ENCODE assay signal across 8 cellular contexts in the genomic region with DNA sequence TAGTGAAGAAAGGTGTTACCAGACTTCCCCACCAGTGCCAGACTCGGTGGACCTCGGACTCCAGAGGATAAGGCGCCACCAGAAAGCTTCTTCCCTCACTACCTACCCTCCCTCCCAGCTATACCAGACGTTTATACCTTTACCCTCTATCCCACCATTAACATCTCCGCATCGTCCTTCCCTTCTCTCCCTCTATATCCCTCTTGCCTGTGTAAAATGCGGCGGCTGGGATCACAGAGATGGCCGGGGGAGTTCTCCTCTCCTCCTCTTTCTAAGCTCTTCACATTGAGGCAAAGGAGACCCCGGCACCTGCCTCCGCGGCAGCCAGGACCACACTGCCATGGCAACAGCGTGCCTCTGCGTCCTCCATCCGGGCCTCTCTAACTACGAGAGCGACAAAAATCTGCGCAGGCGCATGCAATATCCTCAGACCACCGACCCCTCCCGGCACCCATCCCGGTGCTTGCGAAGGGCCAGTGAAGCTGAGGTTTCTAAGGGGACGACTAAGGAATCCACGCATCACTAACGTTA. TPM values are rescaled to one million over a fixed set of nuclear protein-coding genes. Genes with fewer than 3 reads are reported as not detected.
DNase-seq lines count a peak whose midpoint lies in the region; ATAC-seq and TF ChIP-seq lines count a peak whose summit lies in the region.

Gene CCDC181, minus strand, starts transcription at position 394 of the 531 bp plus-strand sequence. CDS start 2,547 bp downstream, outside the sequence.

- H3K27me3 ChIP-seq in DOHH2 (ENCODE audit: control insufficient read depth, low read length), result no peaks in the 10 kb centered on the region

- no peaks in the 10 kb centered on the region for H4K20me1 ChIP-seq in DOHH2 (ENCODE audit: control insufficient read depth, insufficient read depth, low read depth, low read length)

- TF ChIP-seq CTCF in DOHH2 (IDR thresholded peaks at IDR 0.05; ENCODE audit: low read depth, low read length, poor library complexity, severe bottlenecking) (no peak), fibroblast of villous mesenchyme (IDR thresholded peaks at IDR 0.05; ENCODE audit: insufficient read depth, low read depth, low read length) (no peak), nephron (IDR thresholded peaks at IDR 0.05; ENCODE audit: unreplicated experiment in 3 of 3) (no peak), lower leg skin (IDR thresholded peaks at IDR 0.05) (no peak)

- H3K9me3 ChIP-seq in DOHH2 (ENCODE audit: control insufficient read depth, insufficient read depth, low read length), result 0 out of 2 replicates have a peak, but pooled peaks cover 3% of the 10 kb centered on the region

- peaks cover 0 to 2% of the 10 kb centered on the region in 2 donors for H3K36me3 Mint-ChIP-seq in activated T-cell treated with anti-CD3 and anti-CD28 coated beads, Interleukin-2, amount 50 U/mL, for 72 hours (ENCODE audit: insufficient read depth in 2 of 2)
- H3K36me3 Mint-ChIP-seq in nephron (ENCODE audit: low read depth), result peaks cover 2% of the 10 kb centered on the region

- DNase-seq in NCI-H774 (lab: John Stamatoyannopoulos, UW) (peak; percentile 68), fibroblast of villous mesenchyme (ENCODE audit: low read depth) (peak; percentile 13), lower leg skin (ENCODE audit: low spot score in 2 of 2) (no peak)
- peak; percentile 75 to 77 for DNase-seq in activated T-cell treated with anti-CD3 and anti-CD28 coated beads, Interleukin-2, amount 50 U/mL, for 72 hours
- DNase-seq in stimulated activated naive CD8-positive, alpha-beta T cell treated with anti-CD3 and anti-CD28 coated beads, Interleukin-15, Interleukin-2, amounts not matched to agents 100 U/mL and 50 U/mL, for 24 hours, result peak; percentile 77

- peak; percentile 95 for ATAC-seq in HG02870 (IDR thresholded peaks at IDR 0.05; ENCODE audit: unreplicated experiment)
- ATAC-seq in activated T-cell treated with anti-CD3 and anti-CD28 coated beads, Interleukin-2, amount 50 U/mL, for 72 hours (replicated peaks in 1 of 2), result peak; percentile 100
- ATAC-seq in stimulated activated naive CD8-positive, alpha-beta T cell treated with anti-CD3 and anti-CD28 coated beads, Interleukin-15, Interleukin-2, amounts not matched to agents 100 U/mL and 50 U/mL, for 24 hours, result peak; percentile 99

- H3F3A ChIP-seq in DOHH2 (ENCODE audit: control insufficient read depth, insufficient read depth), result no peaks in the 10 kb centered on the region

- peak within 1 kb of the TSS; percentile 93 to 96 for H3K4me3 Mint-ChIP-seq in activated T-cell treated with anti-CD3 and anti-CD28 coated beads, Interleukin-2, amount 50 U/mL, for 72 hours
- peak within 1 kb of the TSS; percentile 98 to 99 (median 98) for H3K4me3 Mint-ChIP-seq in nephron

- H3K79me2 ChIP-seq in DOHH2 (ENCODE audit: control insufficient read depth, low read length), result no peaks in the 10 kb centered on the region

- 1 to 2% methylated on average over 26 of the region's 26 CpGs for WGBS in lower leg skin, 2 donors

- H3K4me3 ChIP-seq in DOHH2 (ENCODE audit: low read length) (peak within 1 kb of the TSS; percentile 82), fibroblast of villous mesenchyme (ENCODE audit: low read depth, low read length) (peak within 1 kb of the TSS; percentile 53), lower leg skin (ENCODE audit: low read depth, poor library complexity, severe bottlenecking) (no peak within 1 kb of the TSS)

- peak within 1 kb of the TSS; percentile 16 for H3K27ac Mint-ChIP-seq in activated T-cell treated with anti-CD3 and anti-CD28 coated beads, Interleukin-2, amount 50 U/mL, for 72 hours
- H3K27ac Mint-ChIP-seq in nephron, result peak within 1 kb of the TSS; percentile 13 to 73 (median 16)

- TF ChIP-seq POLR2A in lower leg skin (IDR thresholded peaks at IDR 0.05), result no peak

- peaks cover 19% of the 10 kb centered on the region for H3K4me1 ChIP-seq in DOHH2 (ENCODE audit: control insufficient read depth, low read length)

- peak within 1 kb of the TSS; percentile 86 for H3K4me2 ChIP-seq in DOHH2 (ENCODE audit: low read length)

- H3K9me3 Mint-ChIP-seq in activated T-cell treated with anti-CD3 and anti-CD28 coated beads, Interleukin-2, amount 50 U/mL, for 72 hours, result peaks cover 2 to 10% of the 10 kb centered on the region in 2 donors
- H3K9me3 Mint-ChIP-seq in nephron, result no peaks in the 10 kb centered on the region

- peaks cover 75% of the 10 kb centered on the region for H3K27me3 Mint-ChIP-seq in activated T-cell treated with anti-CD3 and anti-CD28 coated beads, Interleukin-2, amount 50 U/mL, for 72 hours (ENCODE audit: low read depth)
- H3K27me3 Mint-ChIP-seq in nephron (ENCODE audit: low read depth), result peaks cover 6% of the 10 kb centered on the region

- H3K4me1 Mint-ChIP-seq in activated T-cell treated with anti-CD3 and anti-CD28 coated beads, Interleukin-2, amount 50 U/mL, for 72 hours (ENCODE audit: low read depth), result peaks cover 7% of the 10 kb centered on the region
- peaks cover 10% of the 10 kb centered on the region for H3K4me1 Mint-ChIP-seq in nephron

- no peaks in the 10 kb centered on the region for H3K36me3 ChIP-seq in DOHH2 (ENCODE audit: control insufficient read depth, low read length)

- intact Hi-C loops in lower leg skin (cut with DNase I; ENCODE audit: low total_unique reads), result no loop called here

- H3K27ac ChIP-seq in DOHH2 (ENCODE audit: low read depth, low read length), result no peak within 1 kb of the TSS

- no peaks in the 10 kb centered on the region for H3K9me2 ChIP-seq in DOHH2 (replicated peaks; ENCODE audit: control insufficient read depth, low read length)

RNA-seq across cellular contexts. Expression of gene CCDC181, which starts in this region (rescaled TPM):
- not detected for total RNA-seq in activated T-cell treated with anti-CD3 and anti-CD28 coated beads, Interleukin-2, amount 50 U/mL, for 72 hours
- total RNA-seq in fibroblast of villous mesenchyme (0.86 and 0.97 TPM in 2 replicates), lower leg skin (not detected)

Comparison
In these comparisons a context has a peak if more than half of its experiments do, and no peak if none do; other contexts are left out.
1. Peak in DNase-seq and ATAC-seq in activated T-cell treated with anti-CD3 and anti-CD28 coated beads, Interleukin-2, amount 50 U/mL, for 72 hours; RNA of the gene not detected or under 1 TPM.
2. Peak in DNase-seq and H3K4me3 ChIP-seq in fibroblast of villous mesenchyme; RNA of the gene not detected or under 1 TPM.
3. DNase-seq: peak in NCI-H774 (single experiment) and stimulated activated naive CD8-positive, alpha-beta T cell treated with anti-CD3 and anti-CD28 coated beads, Interleukin-15, Interleukin-2, amounts not matched to agents 100 U/mL and 50 U/mL, for 24 hours (single experiment); none in lower leg skin (0 of 2).
4. Peak in every context shown above with its lines, with median percentiles within 50 percentile points of each other: ATAC-seq.